12 cellular contexts compared by ENCODE assay signal in the genomic region with DNA sequence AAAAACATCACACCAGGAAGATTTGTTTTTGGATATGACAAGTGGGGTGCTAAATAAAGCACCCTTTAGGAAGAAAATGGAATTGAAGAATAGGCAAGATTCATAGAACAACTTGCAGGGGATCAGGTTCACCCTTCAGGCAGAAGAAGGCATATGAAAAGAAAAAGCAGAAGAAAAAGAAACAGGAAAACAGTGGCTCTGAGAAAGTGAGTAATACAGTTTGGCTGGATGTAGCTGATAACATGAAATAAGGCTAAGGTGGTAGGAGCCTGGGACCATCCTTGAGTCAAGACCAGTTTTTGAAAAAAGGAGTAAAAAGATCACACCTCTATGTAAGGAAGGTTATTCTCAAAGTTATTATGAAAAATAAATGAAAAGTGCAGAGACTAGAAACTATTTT. TPM values are rescaled to one million over a fixed set of nuclear protein-coding genes. Genes with fewer than 3 reads are reported as not detected.
A peak's percentile ranks its signal among the peaks of the same experiment; 100 is the strongest.
DNase-seq lines count a peak whose midpoint lies in the region; ATAC-seq and TF ChIP-seq lines count a peak whose summit lies in the region.
"Had no signal": no experiment of that assay in that cellular context is flagged by ENCODE, and none has a peak within 500 bp of the region (broad histone marks: within the 10 kb centered on the region; RNA-seq: fewer than 3 reads in every experiment).

No MANE protein-coding gene starts in this region.

- no peak overlapping the region for H2AFZ ChIP-seq in IMR-90 (replicated peaks; ENCODE audit: low read length, poor library complexity)
- H2AFZ ChIP-seq in hepatocyte = no peak overlapping the region

- no peak for TF ChIP-seq POLR2A in IMR-90 (IDR thresholded peaks at IDR 0.05; ENCODE audit: low read depth, low read length)

- no peak overlapping the region for H2BK15ac ChIP-seq in IMR-90 (ENCODE audit: low read depth, low read length)

- no peak for TF ChIP-seq RAD21 in IMR-90 (IDR thresholded peaks at IDR 0.05; ENCODE audit: low read length)

- peak overlapping the region; percentile 75 for H3K27ac Mint-ChIP-seq in activated naive CD8-positive, alpha-beta T cell

- H3K36me3 ChIP-seq in IMR-90 (ENCODE audit: control insufficient read depth, insufficient read depth, low read length) = peaks cover 10% of the 10 kb centered on the region; the same call in 1 of the 2 replicates
- no peaks in the 10 kb centered on the region for H3K36me3 ChIP-seq in hepatocyte (replicated peaks; ENCODE audit: insufficient read depth, low read depth)
- H3K36me3 ChIP-seq: uterus had no signal

- H3K4me3 ChIP-seq in IMR-90 (ENCODE audit: insufficient read depth, low read depth, low read length) (no peak overlapping the region), hepatocyte (no peak overlapping the region)
- H3K4me3 ChIP-seq: adrenal gland, sigmoid colon, uterus had no signal

- ATAC-seq in IMR-90 (ENCODE audit: low read depth) (peak; percentile 44), HG03342 (IDR thresholded peaks at IDR 0.05; ENCODE audit: unreplicated experiment) (no peak), HG02623 (IDR thresholded peaks at IDR 0.05; ENCODE audit: unreplicated experiment) (no peak)

- no peak overlapping the region for H4K8ac ChIP-seq in IMR-90 (ENCODE audit: low read depth in 2 of 2, low read length in 2 of 2)

- H3K36me3 Mint-ChIP-seq in activated naive CD8-positive, alpha-beta T cell = peaks cover 7% of the 10 kb centered on the region

- H4K5ac ChIP-seq in IMR-90 (ENCODE audit: low read depth, low read length) = no peak overlapping the region

- H3K79me2 ChIP-seq in hepatocyte = no peaks in the 10 kb centered on the region

- H3K27ac ChIP-seq in IMR-90 (ENCODE audit: insufficient read depth, low read length) (no peak overlapping the region), hepatocyte (peak overlapping the region; percentile 82)
- H3K27ac ChIP-seq: adrenal gland had no signal

- H3K9me2 ChIP-seq in hepatocyte (replicated peaks; ENCODE audit: insufficient read depth) = no peaks in the 10 kb centered on the region

- H3K9me1 ChIP-seq in IMR-90 (ENCODE audit: insufficient read depth, low read length) = no peaks in the 10 kb centered on the region

- H3K4me2 ChIP-seq in IMR-90 (ENCODE audit: low read depth, low read length) = no peak overlapping the region
- H3K4me2 ChIP-seq in hepatocyte = peak overlapping the region; percentile 22

- peaks cover 0 to 3% of the 10 kb centered on the region in 2 experiments; a peak in 2 of 4 replicates for H3K79me1 ChIP-seq in IMR-90 (ENCODE audit: low read depth in 1 of 2, low read length in 2 of 2)

- no peak overlapping the region for H3K23ac ChIP-seq in IMR-90 (ENCODE audit: low read depth, low read length)

- no peak overlapping the region for H3K4ac ChIP-seq in IMR-90 (ENCODE audit: low read depth, low read length)

- H3K27me3 ChIP-seq in IMR-90 (ENCODE audit: control insufficient read depth, insufficient read depth, low read length) = no peaks in the 10 kb centered on the region
- no peaks in the 10 kb centered on the region for H3K27me3 ChIP-seq in hepatocyte
- H3K27me3 ChIP-seq: adrenal gland, sigmoid colon, uterus had no signal

- H3K14ac ChIP-seq in IMR-90 (replicated peaks; ENCODE audit: low read depth, low read length) = no peak overlapping the region

- H4K20me1 ChIP-seq in IMR-90 (ENCODE audit: insufficient read depth, low read length) = no peaks in the 10 kb centered on the region
- H4K20me1 ChIP-seq in hepatocyte (ENCODE audit: insufficient read depth, poor library complexity, severe bottlenecking) = no peaks in the 10 kb centered on the region

- no peaks in the 10 kb centered on the region for H3K9me3 ChIP-seq in IMR-90 (ENCODE audit: control insufficient read depth, insufficient read depth, low read length)
- no peaks in the 10 kb centered on the region for H3K9me3 ChIP-seq in hepatocyte (ENCODE audit: low read depth)
- H3K9me3 ChIP-seq: adrenal gland, sigmoid colon, uterus had no signal

- in situ Hi-C loops in IMR-90 (cut with MboI; ENCODE audit: low sequenced_read_pairs) = loop anchor here (5.0 kb wide), 1 partner anchor 345 kb away; no protein-coding TSS in a partner anchor

- no peaks in the 10 kb centered on the region for H3K9me3 Mint-ChIP-seq in activated naive CD8-positive, alpha-beta T cell (ENCODE audit: low read depth)

- no peak overlapping the region for H4K91ac ChIP-seq in IMR-90 (ENCODE audit: insufficient read depth, low read depth, low read length)

- no peak overlapping the region for H2AK9ac ChIP-seq in IMR-90 (replicated peaks; ENCODE audit: low read depth, low read length, poor library complexity)

- no peak overlapping the region for H2BK120ac ChIP-seq in IMR-90 (ENCODE audit: low read depth, low read length)

- no peak overlapping the region for H2BK20ac ChIP-seq in IMR-90 (ENCODE audit: low read depth, low read length)

- intact Hi-C loops in IMR-90 (cut with micrococcal nuclease) = loop anchor here (1.0 to 5.0 kb wide), 3 partner anchors 50 to 485 kb away; partner anchors contain the start of genes FBLN5 and PPP4R3A

- H3K27me3 Mint-ChIP-seq in activated naive CD8-positive, alpha-beta T cell = no peaks in the 10 kb centered on the region

- CTCF ChIA-PET in IMR-90 (lab: Yijun Ruan, JAX) = interaction anchor here (0.6 to 2.3 kb wide), 13 partner anchors 9 to 348 kb away, joined by 3 to 19 read pairs (median 4); partner anchors contain the start of gene FBLN5

- peak overlapping the region; percentile 5 for H3K4me3 Mint-ChIP-seq in activated naive CD8-positive, alpha-beta T cell

- H3K4me1 Mint-ChIP-seq in activated naive CD8-positive, alpha-beta T cell (ENCODE audit: low read depth) = peaks cover 41% of the 10 kb centered on the region

- no TSS peak for BruUV-seq in IMR-90 (replicated peaks; lab: Mats Ljungman, UMichigan)

- H3K9ac ChIP-seq in IMR-90 (ENCODE audit: low read depth, low read length) = no peak overlapping the region

- no peak overlapping the region for H3K56ac ChIP-seq in IMR-90 (ENCODE audit: extremely low read depth, insufficient read depth, low read length)

- dilution Hi-C loops in IMR-90 (cut with HindIII; ENCODE audit: low sequenced_read_pairs, unreplicated experiment) = no loop called here

- H3K4me1 ChIP-seq in IMR-90 (ENCODE audit: control insufficient read depth, insufficient read depth, low read length) (no peaks in the 10 kb centered on the region), hepatocyte (ENCODE audit: insufficient read depth) (no peaks in the 10 kb centered on the region)
- H3K4me1 ChIP-seq: uterus had no signal

- POLR2A ChIA-PET in IMR-90 (lab: Charles Lee; ENCODE audit: unreplicated experiment) = no interaction called here

- TF ChIP-seq CTCF in IMR-90 (conservative IDR thresholded peaks at IDR 0.05; ENCODE audit: low read depth, low read length) (no peak), hepatocyte (IDR thresholded peaks at IDR 0.05; ENCODE audit: poor library complexity) (no peak)

- no peak overlapping the region for H3K18ac ChIP-seq in IMR-90 (ENCODE audit: low read depth, low read length)

- H2BK5ac ChIP-seq in IMR-90 (ENCODE audit: low read depth, low read length, poor library complexity, severe bottlenecking) = peak overlapping the region; percentile 41

- DNase-seq in AML-193 (lab: John Stamatoyannopoulos, UW) (peak; percentile 10 to 28), IMR-90 (peak; percentile 28), hepatocyte (ENCODE audit: low spot score) (no peak), COR-L47 (lab: John Stamatoyannopoulos, UW) (no peak), HK-2 (ENCODE audit: unreplicated experiment) (no peak)
- DNase-seq: adrenal gland, C1 segment of cervical spinal cord, sigmoid colon, uterus had no signal

- H2AK5ac ChIP-seq in IMR-90 (ENCODE audit: low read depth, low read length) = no peak overlapping the region

TF ChIP-seq in IMR-90, 13 proteins besides CTCF, POLR2A, EP300 and RAD21:
- TF ChIP-seq FOS (IDR thresholded peaks at IDR 0.05; ENCODE audit: low read depth, low read length) (no peak), RCOR1 (IDR thresholded peaks at IDR 0.05; ENCODE audit: insufficient replicate concordance, low read length) (no peak), RFX5 (IDR thresholded peaks at IDR 0.05; ENCODE audit: low read depth, low read length) (no peak), MXI1 (IDR thresholded peaks at IDR 0.05; ENCODE audit: borderline replicate concordance, low read depth, low read length) (no peak), USF2 (IDR thresholded peaks at IDR 0.05; ENCODE audit: low read depth, low read length) (no peak), NFE2L2 (IDR thresholded peaks at IDR 0.05; ENCODE audit: low read depth, low read length) (no peak), CEBPB (IDR thresholded peaks at IDR 0.05; ENCODE audit: low read depth, low read length) (no peak), MAZ (IDR thresholded peaks at IDR 0.05; ENCODE audit: borderline replicate concordance, low read depth, low read length) (no peak), BHLHE40 (IDR thresholded peaks at IDR 0.05; ENCODE audit: low read depth, low read length) (no peak), CHD1 (IDR thresholded peaks at IDR 0.05; ENCODE audit: low read depth, low read length) (no peak)

RNA-seq across cellular contexts. Expression of gene TRIP11, which starts 42.4 kb away (rescaled TPM):
- total RNA-seq in IMR-90 (2012; rRNA removed) = 53.0 and 83.5 TPM in 2 replicates
- 6.8 and 7.5 TPM in 2 replicates for polyA plus RNA-seq in IMR-90 (2012; rRNA removed)
- 2.0 TPM in 2 replicates for polyA plus RNA-seq in IMR-90 (2012; cell fraction: cytosol; rRNA removed)
- 0.98 and 5.6 TPM in 2 replicates for polyA plus RNA-seq in IMR-90 (2012; cell fraction: nucleus; rRNA removed; ENCODE audit: low replicate concordance)
- 44.7 and 50.5 TPM in 2 replicates for total RNA-seq in hepatocyte
- polyA plus RNA-seq in hepatocyte = 39.2 TPM in 2 replicates

RNA-seq across cellular contexts. Expression of gene FBLN5, which starts 50.0 kb away (rescaled TPM):
- 9.7 and 10.6 TPM in 2 replicates for total RNA-seq in IMR-90 (2012; rRNA removed)
- polyA plus RNA-seq in IMR-90 (2012; rRNA removed) = 68.1 and 76.4 TPM in 2 replicates
- polyA plus RNA-seq in IMR-90 (2012; cell fraction: cytosol; rRNA removed) = 70.9 and 119 TPM in 2 replicates
- 25.1 and 44.9 TPM in 2 replicates for polyA plus RNA-seq in IMR-90 (2012; cell fraction: nucleus; rRNA removed; ENCODE audit: low replicate concordance)
- 115 and 157 TPM in 2 replicates for total RNA-seq in hepatocyte
- polyA plus RNA-seq in hepatocyte = 337 and 359 TPM in 2 replicates

Comparison
In these comparisons a context has a peak if more than half of its experiments do, and no peak if none do; other contexts are left out.
1. DNase-seq: peak in AML-193 (2 of 2) and IMR-90 (single experiment); none in hepatocyte (single experiment), COR-L47 (single experiment) and HK-2 (single experiment).
2. RNA of gene FBLN5, which starts 50.0 kb away (total RNA-seq): 115 to 157 TPM in hepatocyte; 9.7 to 10.6 TPM in IMR-90; every median in the first group is over 10 times any median in the second.